21 cellular contexts compared by ENCODE assay signal in genomic region chr3:66572090-66572632, GRCh38.
DNase-seq lines count a peak whose midpoint lies in the region; ATAC-seq and TF ChIP-seq lines count a peak whose summit lies in the region.
"Had no signal": no experiment of that assay in that cellular context is flagged by ENCODE, and none has a peak within 500 bp of the region (broad histone marks: within the 10 kb centered on the region; RNA-seq: fewer than 3 reads in every experiment).

No MANE protein-coding gene starts in this region.

- TF ChIP-seq CTCF in brain (conservative IDR thresholded peaks at IDR 0.05) (no peak), mammary epithelial cell (conservative IDR thresholded peaks at IDR 0.05 in 1 of 2, IDR thresholded peaks at IDR 0.05 in 1 of 2; ENCODE audit: extremely low read depth in 1 of 2, insufficient read depth in 1 of 2, low read depth in 1 of 2, low read length in 2 of 2) (no peak), tibial artery (IDR thresholded peaks at IDR 0.05) (no peak), upper lobe of left lung (IDR thresholded peaks at IDR 0.05) (no peak)

- no peak overlapping the region for H3K4me2 ChIP-seq in mammary epithelial cell (ENCODE audit: insufficient read depth, low read depth, low read length)

- peak overlapping the region in 3 of 5 experiments; percentile 1 to 77 (median 43) for H3K27ac Mint-ChIP-seq in brain
- H3K27ac Mint-ChIP-seq in activated CD8-positive, alpha-beta memory T cell treated with anti-CD3 and anti-CD28 coated beads, Interleukin-2, amount 10 ng/mL, durations not matched to agents 7 days and 5 days: no peak overlapping the region
- H3K27ac Mint-ChIP-seq: CD8-positive, alpha-beta T cell had no signal

- no peaks in the 10 kb centered on the region for H4K20me1 ChIP-seq in mammary epithelial cell (ENCODE audit: insufficient read depth, low read length)

- peak overlapping the region in 2 of 5 experiments; percentile 34 to 48 for H3K4me3 Mint-ChIP-seq in brain
- H3K4me3 Mint-ChIP-seq in activated CD8-positive, alpha-beta memory T cell treated with anti-CD3 and anti-CD28 coated beads, Interleukin-2, amount 10 ng/mL, durations not matched to agents 7 days and 5 days: no peak overlapping the region
- H3K4me3 Mint-ChIP-seq: CD8-positive, alpha-beta T cell had no signal

- WGBS in HUES64: 47% methylated on average over 5 of the region's 5 CpGs
- 76% methylated on average over 5 of the region's 5 CpGs for WGBS in mammary epithelial cell (ENCODE audit: low coverage, missing lambda C conversion rate)
- WGBS in upper lobe of left lung, 2 donors: 70% methylated on average over 5 of the region's 5 CpGs

- H3K27ac ChIP-seq in HUES64 (ENCODE audit: low read depth, low read length) (peak overlapping the region; percentile 97; the same call in 1 of the 2 replicates), mammary epithelial cell (ENCODE audit: insufficient read depth, low read depth, low read length) (no peak overlapping the region), tibial artery (no peak overlapping the region), upper lobe of left lung (no peak overlapping the region)
- H3K27ac ChIP-seq: SJSA1 had no signal

- TF ChIP-seq EP300 in upper lobe of left lung (IDR thresholded peaks at IDR 0.05): no peak

- no peaks in the 10 kb centered on the region for H3K9me3 ChIP-seq in HUES64 (ENCODE audit: insufficient read depth, low read depth, low read length)
- H3K9me3 ChIP-seq in mammary epithelial cell (replicated peaks; ENCODE audit: insufficient read depth, low read length): no peaks in the 10 kb centered on the region
- H3K9me3 ChIP-seq in tibial artery: no peaks in the 10 kb centered on the region
- no peaks in the 10 kb centered on the region for H3K9me3 ChIP-seq in upper lobe of left lung
- H3K9me3 ChIP-seq: SJSA1 had no signal

- no TSS peak for BruUV-seq in mammary epithelial cell (replicated peaks; lab: Mats Ljungman, UMichigan)

- H3K79me2 ChIP-seq in mammary epithelial cell (ENCODE audit: insufficient read depth, low read length): no peaks in the 10 kb centered on the region

- in situ Hi-C loops in mammary epithelial cell (cut with MboI; ENCODE audit: low sequenced_read_pairs in 2 of 2): no loop called here

- peaks cover 27% of the 10 kb centered on the region for H3K4me1 Mint-ChIP-seq in brain
- H3K4me1 Mint-ChIP-seq in activated CD8-positive, alpha-beta memory T cell treated with anti-CD3 and anti-CD28 coated beads, Interleukin-2, amount 10 ng/mL, durations not matched to agents 7 days and 5 days: peaks cover 3% of the 10 kb centered on the region

- no peaks in the 10 kb centered on the region for H3K36me3 Mint-ChIP-seq in brain
- no peaks in the 10 kb centered on the region for H3K36me3 Mint-ChIP-seq in activated CD8-positive, alpha-beta memory T cell treated with anti-CD3 and anti-CD28 coated beads, Interleukin-2, amount 10 ng/mL, durations not matched to agents 7 days and 5 days
- H3K36me3 Mint-ChIP-seq: CD8-positive, alpha-beta T cell had no signal

- no peak overlapping the region for H2AFZ ChIP-seq in mammary epithelial cell (ENCODE audit: low read depth, low read length)

- H3K36me3 ChIP-seq in HUES64 (ENCODE audit: insufficient read depth, low read length) (no peaks in the 10 kb centered on the region), mammary epithelial cell (ENCODE audit: insufficient read depth, low read length) (no peaks in the 10 kb centered on the region), tibial artery (no peaks in the 10 kb centered on the region), upper lobe of left lung (no peaks in the 10 kb centered on the region)
- H3K36me3 ChIP-seq: SJSA1 had no signal

- H3K27me3 ChIP-seq in HUES64 (ENCODE audit: insufficient read depth, low read length) (peaks cover 2% of the 10 kb centered on the region; the same call in 1 of the 2 replicates), mammary epithelial cell (ENCODE audit: insufficient read depth, low read length) (no peaks in the 10 kb centered on the region), tibial artery (no peaks in the 10 kb centered on the region), upper lobe of left lung (no peaks in the 10 kb centered on the region)
- H3K27me3 ChIP-seq: SJSA1 had no signal

- peaks cover 0 to 9% (median 5%) of the 10 kb centered on the region in 5 experiments for H3K9me3 Mint-ChIP-seq in brain
- H3K9me3 Mint-ChIP-seq in activated CD8-positive, alpha-beta memory T cell treated with anti-CD3 and anti-CD28 coated beads, Interleukin-2, amount 10 ng/mL, durations not matched to agents 7 days and 5 days (ENCODE audit: low read depth): no peaks in the 10 kb centered on the region
- H3K9me3 Mint-ChIP-seq: CD8-positive, alpha-beta T cell had no signal

- H3K9ac ChIP-seq in HUES64 (ENCODE audit: low read depth, low read length) (peak overlapping the region; percentile 8; the same call in 1 of the 2 replicates), mammary epithelial cell (ENCODE audit: insufficient read depth, low read length) (no peak overlapping the region)

- DNase-seq in ELF-1 (ENCODE audit: low read depth, low spot score) (peak; percentile 16), midbrain (lab: John Stamatoyannopoulos, UW) (peak; percentile 8), mammary epithelial cell (no peak), tibial artery (no peak), upper lobe of left lung (no peak)
- no peak for DNase-seq in activated CD8-positive, alpha-beta memory T cell treated with anti-CD3 and anti-CD28 coated beads, Interleukin-2, amount 10 ng/mL, durations not matched to agents 7 days and 5 days
- DNase-seq: AML-193; CD8-positive, alpha-beta T cell; DMS153; GDM1; MM.1S; NCI-H1048; NCI-H1417 treated with DMSO at 0.1 percent for 48 hours; NCI-H187; NCI-H774; OCI-M1 had no signal

- no peaks in the 10 kb centered on the region for H3K27me3 Mint-ChIP-seq in brain
- H3K27me3 Mint-ChIP-seq in activated CD8-positive, alpha-beta memory T cell treated with anti-CD3 and anti-CD28 coated beads, Interleukin-2, amount 10 ng/mL, durations not matched to agents 7 days and 5 days: peaks cover 6% of the 10 kb centered on the region

- dilution Hi-C loops in mammary epithelial cell (cut with HindIII; ENCODE audit: low sequenced_read_pairs): no loop called here

- intact Hi-C loops in mammary epithelial cell (cut with micrococcal nuclease): no loop called here
- intact Hi-C loops in tibial artery (cut with DNase I; ENCODE audit: low total_unique reads): no loop called here

- no peak for TF ChIP-seq POLR2A in upper lobe of left lung (IDR thresholded peaks at IDR 0.05)

- H3K4me1 ChIP-seq in HUES64 (ENCODE audit: insufficient read depth, low read length) (peaks cover 21% of the 10 kb centered on the region), mammary epithelial cell (ENCODE audit: insufficient read depth, low read length) (no peaks in the 10 kb centered on the region), tibial artery (peaks cover 0 to 1% (median 0%) of the 10 kb centered on the region in 4 donors), upper lobe of left lung (no peaks in the 10 kb centered on the region)
- H3K4me1 ChIP-seq: SJSA1 had no signal

- CTCF ChIA-PET in mammary epithelial cell (lab: Charles Lee; ENCODE audit: low non-redundant PET): no interaction called here
- CTCF ChIA-PET in activated CD8-positive, alpha-beta memory T cell treated with anti-CD3 and anti-CD28 coated beads, Interleukin-2, amount 10 ng/mL, durations not matched to agents 7 days and 5 days (lab: Charles Lee): no interaction called here

- ATAC-seq in upper lobe of left lung (ENCODE audit: low FRiP score in 2 of 2): no peak
- ATAC-seq in activated CD8-positive, alpha-beta memory T cell treated with anti-CD3 and anti-CD28 coated beads, Interleukin-2, amount 10 ng/mL, durations not matched to agents 7 days and 5 days: no peak
- ATAC-seq: CD8-positive, alpha-beta T cell; HCT116; Right ventricle myocardium inferior had no signal

- peak overlapping the region; percentile 39 for H3K4me3 ChIP-seq in HUES64 (ENCODE audit: low read length)
- no peak overlapping the region for H3K4me3 ChIP-seq in mammary epithelial cell (replicated peaks in 1 of 3; ENCODE audit: insufficient read depth in 1 of 3, low read depth in 2 of 3, low read length in 3 of 3)
- no peak overlapping the region for H3K4me3 ChIP-seq in tibial artery
- no peak overlapping the region for H3K4me3 ChIP-seq in upper lobe of left lung
- H3K4me3 ChIP-seq: SJSA1 had no signal

Comparison
In these comparisons a context has a peak if more than half of its experiments do, and no peak if none do; other contexts are left out.
1. DNase-seq: peak in ELF-1 (single experiment) and midbrain (single experiment); none in mammary epithelial cell (single experiment), tibial artery (0 of 2), upper lobe of left lung (0 of 2) and activated CD8-positive, alpha-beta memory T cell treated with anti-CD3 and anti-CD28 coated beads, Interleukin-2, amount 10 ng/mL, durations not matched to agents 7 days and 5 days (single experiment).